ENCODE assay signal across 14 cellular contexts in genomic region chr21:38506606-38507331, GRCh38. TPM values are rescaled to one million over a fixed set of nuclear protein-coding genes. Genes with fewer than 3 reads are reported as not detected.
A peak's percentile ranks its signal among the peaks of the same experiment; 100 is the strongest.
DNase-seq lines count a peak whose midpoint lies in the region; ATAC-seq and TF ChIP-seq lines count a peak whose summit lies in the region.
"Had no signal": no experiment of that assay in that cellular context is flagged by ENCODE, and none has a peak within 500 bp of the region (broad histone marks: within the 10 kb centered on the region; RNA-seq: fewer than 3 reads in every experiment).

No MANE protein-coding gene starts in this region.

- H3K4me3 Mint-ChIP-seq in activated CD8-positive, alpha-beta memory T cell treated with anti-CD3 and anti-CD28 coated beads, Interleukin-2, amount 10 ng/mL, durations not matched to agents 7 days and 5 days, result no peak overlapping the region
- H3K4me3 Mint-ChIP-seq: activated naive CD8-positive, alpha-beta T cell had no signal

- H3K4me1 Mint-ChIP-seq in activated CD8-positive, alpha-beta memory T cell treated with anti-CD3 and anti-CD28 coated beads, Interleukin-2, amount 10 ng/mL, durations not matched to agents 7 days and 5 days, result peaks cover 8% of the 10 kb centered on the region

- H3K27me3 ChIP-seq in NT2/D1 (ENCODE audit: insufficient read depth, insufficient read length), result no peaks in the 10 kb centered on the region
- H3K27me3 ChIP-seq in heart right ventricle, result no peaks in the 10 kb centered on the region
- H3K27me3 ChIP-seq in thoracic aorta (replicated peaks; ENCODE audit: insufficient read depth), result no peaks in the 10 kb centered on the region
- no peaks in the 10 kb centered on the region for H3K27me3 ChIP-seq in gastrocnemius medialis

- H3K27me3 Mint-ChIP-seq in activated CD8-positive, alpha-beta memory T cell treated with anti-CD3 and anti-CD28 coated beads, Interleukin-2, amount 10 ng/mL, durations not matched to agents 7 days and 5 days, result peaks cover 12% of the 10 kb centered on the region

- ATAC-seq in activated CD8-positive, alpha-beta memory T cell treated with anti-CD3 and anti-CD28 coated beads, Interleukin-2, amount 10 ng/mL, durations not matched to agents 7 days and 5 days, result peak; percentile 27
- ATAC-seq in heart right ventricle (peak in 6 of 8 donors; percentile 25 to 58 (median 40)), thoracic aorta (ENCODE audit: insufficient number of reproducible peaks, low FRiP score, low read depth) (no peak), gastrocnemius medialis (no peak)
- ATAC-seq: GM12878; stimulated activated naive CD8-positive, alpha-beta T cell treated with anti-CD3 and anti-CD28 coated beads, Interleukin-15, Interleukin-2, amounts not matched to agents 100 U/mL and 50 U/mL, for 24 hours had no signal

- CTCF ChIA-PET in activated CD8-positive, alpha-beta memory T cell treated with anti-CD3 and anti-CD28 coated beads, Interleukin-2, amount 10 ng/mL, durations not matched to agents 7 days and 5 days (lab: Charles Lee), result no interaction called here

- intact Hi-C loops in heart right ventricle (cut with DNase I) (loop anchor here in 9 of 10 donors (2.0 to 10.0 kb wide), 12 partner anchors 122 to 631 kb away; partner anchors contain the start of gene ETS2 (in 1 of the 9)), gastrocnemius medialis (cut with DNase I; ENCODE audit: low total_unique reads) (no loop called here)

- WGBS in heart right ventricle, 2 donors, result 44 to 54% methylated on average over 26 of the region's 26 CpGs

- H3K36me3 ChIP-seq in NT2/D1 (ENCODE audit: insufficient read depth, insufficient read length, low read length) (no peaks in the 10 kb centered on the region), heart right ventricle (no peaks in the 10 kb centered on the region), thoracic aorta (no peaks in the 10 kb centered on the region), gastrocnemius medialis (no peaks in the 10 kb centered on the region)

- no peak for TF ChIP-seq POLR2A in gastrocnemius medialis (IDR thresholded peaks at IDR 0.05)

- H3K4me1 ChIP-seq in NT2/D1 (ENCODE audit: insufficient read depth, insufficient read length), result peaks cover 6% of the 10 kb centered on the region
- peaks cover 0 to 47% (median 13%) of the 10 kb centered on the region in 9 donors for H3K4me1 ChIP-seq in heart right ventricle
- peaks cover 9 to 47% of the 10 kb centered on the region in 2 donors for H3K4me1 ChIP-seq in thoracic aorta (ENCODE audit: control insufficient read depth in 1 of 2, low read depth in 2 of 2)
- H3K4me1 ChIP-seq in gastrocnemius medialis, result no peaks in the 10 kb centered on the region

- no peaks in the 10 kb centered on the region for H3K36me3 Mint-ChIP-seq in activated CD8-positive, alpha-beta memory T cell treated with anti-CD3 and anti-CD28 coated beads, Interleukin-2, amount 10 ng/mL, durations not matched to agents 7 days and 5 days
- H3K36me3 Mint-ChIP-seq: activated naive CD8-positive, alpha-beta T cell had no signal

- H3K4me3 ChIP-seq in NT2/D1 (ENCODE audit: insufficient read length, low read depth) (peak overlapping the region; percentile 9), heart right ventricle (peak overlapping the region in 4 of 10 donors; percentile 8 to 26 (median 13)), thoracic aorta (peak overlapping the region; percentile 70), gastrocnemius medialis (peak overlapping the region in 1 of 4 donors; percentile 39)
- H3K4me3 ChIP-seq: GM12878, GM23248 had no signal

- H3K27ac ChIP-seq in heart right ventricle (peak overlapping the region in 2 of 10 donors; percentile 3 to 13), thoracic aorta (peak overlapping the region; percentile 27 to 87), gastrocnemius medialis (no peak overlapping the region)
- H3K27ac ChIP-seq: GM23248 had no signal

- H3K27ac Mint-ChIP-seq in activated CD8-positive, alpha-beta memory T cell treated with anti-CD3 and anti-CD28 coated beads, Interleukin-2, amount 10 ng/mL, durations not matched to agents 7 days and 5 days, result no peak overlapping the region
- H3K27ac Mint-ChIP-seq: activated naive CD8-positive, alpha-beta T cell had no signal

- H3K9me3 ChIP-seq in NT2/D1 (ENCODE audit: insufficient read depth, low read length) (no peaks in the 10 kb centered on the region), heart right ventricle (no peaks in the 10 kb centered on the region), thoracic aorta (no peaks in the 10 kb centered on the region), gastrocnemius medialis (no peaks in the 10 kb centered on the region)

- H3K9ac ChIP-seq in NT2/D1 (ENCODE audit: insufficient read length, low read depth), result peak overlapping the region; percentile 2
- H3K9ac ChIP-seq: GM23248 had no signal

- in situ Hi-C loops in gastrocnemius medialis (cut with MboI; ENCODE audit: low sequenced_read_pairs in 4 of 4), result loop anchor here (10.0 to 25.0 kb wide), 2 partner anchors 631 to 638 kb away; no protein-coding TSS in a partner anchor

- no peak for DNase-seq in activated CD8-positive, alpha-beta memory T cell treated with anti-CD3 and anti-CD28 coated beads, Interleukin-2, amount 10 ng/mL, durations not matched to agents 7 days and 5 days
- no peak for DNase-seq in activated CD8-positive, alpha-beta memory T cell treated with anti-CD3 and anti-CD28 coated beads, Interleukin-2, amount 50 U/mL, for 4 hours
- DNase-seq in NT2/D1 (ENCODE audit: low read depth, low spot score) (no peak), heart right ventricle (no peak), thoracic aorta (ENCODE audit: low spot score) (no peak), gastrocnemius medialis (no peak), GM10266 (ENCODE audit: extremely low spot score) (no peak), AG08395 (ENCODE audit: low spot score) (no peak)
- DNase-seq: GM23248; NCI-H2081 treated with DMSO at 0.1 percent for 48 hours; stimulated activated naive CD8-positive, alpha-beta T cell treated with anti-CD3 and anti-CD28 coated beads, Interleukin-15, Interleukin-2, amounts not matched to agents 100 U/mL and 50 U/mL, for 24 hours; T1000 had no signal

- TF ChIP-seq CTCF in heart right ventricle (IDR thresholded peaks at IDR 0.05), result no peak
- TF ChIP-seq CTCF in thoracic aorta (IDR thresholded peaks at IDR 0.05), result no peak
- no peak for TF ChIP-seq CTCF in gastrocnemius medialis (IDR thresholded peaks at IDR 0.05 in 4 of 5, conservative IDR thresholded peaks at IDR 0.05 in 1 of 5)
- TF ChIP-seq CTCF in GM10266 (IDR thresholded peaks at IDR 0.05; ENCODE audit: control insufficient read depth, insufficient read depth, low read depth, missing control alignments), result no peak

- H3K9me3 Mint-ChIP-seq in activated CD8-positive, alpha-beta memory T cell treated with anti-CD3 and anti-CD28 coated beads, Interleukin-2, amount 10 ng/mL, durations not matched to agents 7 days and 5 days (ENCODE audit: low read depth), result no peaks in the 10 kb centered on the region

RNA-seq across cellular contexts. Expression of gene ERG, which starts 8.5 kb away (rescaled TPM):
- not detected for total RNA-seq in activated CD8-positive, alpha-beta memory T cell treated with anti-CD3 and anti-CD28 coated beads, Interleukin-2, amount 10 ng/mL, durations not matched to agents 7 days and 5 days
- total RNA-seq in heart right ventricle (10 to 100 TPM; 10.7 to 30.5 (median 16.5) TPM), thoracic aorta (100 to 1,000 TPM in 1 of 2 donors, 10 to 100 TPM in 1; 40.2 to 177 TPM), gastrocnemius medialis (1 to 10 TPM; 4.6 to 7.0 (median 5.1) TPM)
- 10 to 100 TPM in 1 of 2 donors, 1 to 10 TPM in 1; 9.5 to 10.2 TPM for polyA plus RNA-seq in heart right ventricle
- total RNA-seq: GM12878 had no signal
- polyA plus RNA-seq: GM12878 had no signal

Comparison
In these comparisons a context has a peak if more than half of its experiments do, and no peak if none do; other contexts are left out.
1. ATAC-seq: peak in activated CD8-positive, alpha-beta memory T cell treated with anti-CD3 and anti-CD28 coated beads, Interleukin-2, amount 10 ng/mL, durations not matched to agents 7 days and 5 days (single experiment) and heart right ventricle (6 of 8); none in thoracic aorta (single experiment) and gastrocnemius medialis (0 of 2).
2. H3K27ac ChIP-seq: peak in thoracic aorta (2 of 2); none in gastrocnemius medialis (0 of 4).
3. RNA of gene ERG, which starts 8.5 kb away (total RNA-seq): 40.2 to 177 TPM in thoracic aorta, 10.7 to 30.5 TPM in heart right ventricle and 4.6 to 7.0 TPM in gastrocnemius medialis; not detected in activated CD8-positive, alpha-beta memory T cell treated with anti-CD3 and anti-CD28 coated beads, Interleukin-2, amount 10 ng/mL, durations not matched to agents 7 days and 5 days; every median in the first group is over 4 times any median in the second.